Comparison of ENCODE assay signal across 1 cellular context in the genomic region with DNA sequence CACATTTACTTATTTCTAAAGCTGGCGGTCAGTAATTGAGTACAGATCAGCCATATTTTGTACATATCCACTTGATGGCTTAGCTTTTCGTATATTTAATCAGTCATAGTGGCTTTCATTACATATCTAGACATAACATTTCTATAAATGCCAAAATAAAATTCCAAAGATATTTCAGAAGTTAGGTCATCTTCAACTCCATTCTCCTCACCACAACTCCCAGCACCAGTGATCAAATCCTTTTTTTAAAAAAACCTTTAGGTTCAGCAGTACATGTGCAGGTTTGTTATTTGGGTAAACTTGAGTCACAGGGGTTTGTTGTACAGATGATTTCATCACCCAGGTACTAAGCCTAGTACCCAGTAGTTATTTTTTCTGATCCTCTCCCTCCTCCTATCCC.
TF ChIP-seq lines count a peak whose summit lies in the region.

No MANE protein-coding gene starts in this region.

TF ChIP-seq in GM23338, 12 proteins besides CTCF, POLR2A, EP300 and RAD21:
- TF ChIP-seq NANOG (IDR thresholded peaks at IDR 0.05; ENCODE audit: borderline replicate concordance) (no peak), EZH2 (IDR thresholded peaks at IDR 0.05; ENCODE audit: low read depth, unreplicated experiment) (no peak), STAT1 (IDR thresholded peaks at IDR 0.05; ENCODE audit: unreplicated experiment) (no peak), ZNF114 (CRISPR knock-in tag; IDR thresholded peaks at IDR 0.05) (no peak), EZH2phosphoT487 (IDR thresholded peaks at IDR 0.05; ENCODE audit: unreplicated experiment) (no peak)
- TF ChIP-seq, protein P1, sequence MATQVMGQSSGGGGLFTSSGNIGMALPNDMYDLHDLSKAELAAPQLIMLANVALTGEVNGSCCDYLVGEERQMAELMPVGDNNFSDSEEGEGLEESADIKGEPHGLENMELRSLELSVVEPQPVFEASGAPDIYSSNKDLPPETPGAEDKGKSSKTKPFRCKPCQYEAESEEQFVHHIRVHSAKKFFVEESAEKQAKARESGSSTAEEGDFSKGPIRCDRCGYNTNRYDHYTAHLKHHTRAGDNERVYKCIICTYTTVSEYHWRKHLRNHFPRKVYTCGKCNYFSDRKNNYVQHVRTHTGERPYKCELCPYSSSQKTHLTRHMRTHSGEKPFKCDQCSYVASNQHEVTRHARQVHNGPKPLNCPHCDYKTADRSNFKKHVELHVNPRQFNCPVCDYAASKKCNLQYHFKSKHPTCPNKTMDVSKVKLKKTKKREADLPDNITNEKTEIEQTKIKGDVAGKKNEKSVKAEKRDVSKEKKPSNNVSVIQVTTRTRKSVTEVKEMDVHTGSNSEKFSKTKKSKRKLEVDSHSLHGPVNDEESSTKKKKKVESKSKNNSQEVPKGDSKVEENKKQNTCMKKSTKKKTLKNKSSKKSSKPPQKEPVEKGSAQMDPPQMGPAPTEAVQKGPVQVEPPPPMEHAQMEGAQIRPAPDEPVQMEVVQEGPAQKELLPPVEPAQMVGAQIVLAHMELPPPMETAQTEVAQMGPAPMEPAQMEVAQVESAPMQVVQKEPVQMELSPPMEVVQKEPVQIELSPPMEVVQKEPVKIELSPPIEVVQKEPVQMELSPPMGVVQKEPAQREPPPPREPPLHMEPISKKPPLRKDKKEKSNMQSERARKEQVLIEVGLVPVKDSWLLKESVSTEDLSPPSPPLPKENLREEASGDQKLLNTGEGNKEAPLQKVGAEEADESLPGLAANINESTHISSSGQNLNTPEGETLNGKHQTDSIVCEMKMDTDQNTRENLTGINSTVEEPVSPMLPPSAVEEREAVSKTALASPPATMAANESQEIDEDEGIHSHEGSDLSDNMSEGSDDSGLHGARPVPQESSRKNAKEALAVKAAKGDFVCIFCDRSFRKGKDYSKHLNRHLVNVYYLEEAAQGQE (IDR thresholded peaks at IDR 0.05; ENCODE audit: unreplicated experiment), result no peak
- TF ChIP-seq, protein P2, sequence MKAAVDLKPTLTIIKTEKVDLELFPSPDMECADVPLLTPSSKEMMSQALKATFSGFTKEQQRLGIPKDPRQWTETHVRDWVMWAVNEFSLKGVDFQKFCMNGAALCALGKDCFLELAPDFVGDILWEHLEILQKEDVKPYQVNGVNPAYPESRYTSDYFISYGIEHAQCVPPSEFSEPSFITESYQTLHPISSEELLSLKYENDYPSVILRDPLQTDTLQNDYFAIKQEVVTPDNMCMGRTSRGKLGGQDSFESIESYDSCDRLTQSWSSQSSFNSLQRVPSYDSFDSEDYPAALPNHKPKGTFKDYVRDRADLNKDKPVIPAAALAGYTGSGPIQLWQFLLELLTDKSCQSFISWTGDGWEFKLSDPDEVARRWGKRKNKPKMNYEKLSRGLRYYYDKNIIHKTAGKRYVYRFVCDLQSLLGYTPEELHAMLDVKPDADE (IDR thresholded peaks at IDR 0.05), result no peak
